Comparison of ENCODE assay signal across 1 cellular context in the genomic region with DNA sequence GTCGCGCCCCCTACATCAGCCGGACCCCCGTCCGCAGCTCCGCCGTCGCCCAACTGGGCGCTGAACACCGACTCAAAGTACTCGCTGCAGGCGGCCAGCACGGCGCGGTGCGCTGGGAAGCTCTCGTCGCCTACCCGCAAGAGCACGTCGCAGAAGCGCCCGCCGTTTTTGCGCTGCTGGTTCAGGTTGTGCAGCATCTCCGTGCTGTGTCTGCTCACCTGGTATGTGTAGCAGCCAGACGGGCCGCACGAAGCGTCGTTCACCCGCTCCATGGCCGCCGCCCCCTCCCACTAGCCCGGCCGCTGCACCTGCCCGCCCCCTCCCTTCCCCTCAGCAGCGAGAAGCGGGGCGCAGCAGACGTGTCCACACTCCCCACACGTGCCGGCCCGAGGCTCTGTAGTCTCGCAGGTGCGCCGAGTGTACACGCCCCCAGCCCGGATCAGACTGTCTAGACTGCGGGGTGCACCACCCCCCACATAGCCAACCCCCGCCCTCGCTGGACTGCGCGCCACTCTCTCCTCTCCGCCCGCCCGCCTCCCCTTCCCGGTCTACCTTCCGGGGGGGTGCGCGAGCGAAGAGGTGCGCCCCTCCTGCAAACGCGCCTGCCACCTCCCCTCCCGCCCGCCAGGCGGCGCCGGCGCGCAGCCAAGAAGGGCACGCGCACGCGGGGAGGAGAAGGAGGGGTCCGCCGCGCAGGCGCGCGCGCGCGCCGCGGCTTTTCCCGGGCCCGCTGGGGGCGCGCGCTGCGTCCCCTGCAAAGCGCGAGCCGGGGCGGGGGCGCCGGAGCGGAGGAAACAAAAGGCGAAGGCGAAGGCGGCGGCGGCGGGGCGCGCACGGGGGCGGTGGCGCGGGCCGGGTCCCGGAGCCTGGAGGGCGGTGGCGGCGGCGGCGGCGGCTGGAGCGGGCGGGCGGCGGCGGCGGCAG.
TF ChIP-seq lines count a peak whose summit lies in the region.

No MANE protein-coding gene starts in this region.

TF ChIP-seq in GM12878, 131 proteins besides CTCF, POLR2A, EP300 and RAD21 (continued from another document and continues in another):
- TF ChIP-seq, protein P1, sequence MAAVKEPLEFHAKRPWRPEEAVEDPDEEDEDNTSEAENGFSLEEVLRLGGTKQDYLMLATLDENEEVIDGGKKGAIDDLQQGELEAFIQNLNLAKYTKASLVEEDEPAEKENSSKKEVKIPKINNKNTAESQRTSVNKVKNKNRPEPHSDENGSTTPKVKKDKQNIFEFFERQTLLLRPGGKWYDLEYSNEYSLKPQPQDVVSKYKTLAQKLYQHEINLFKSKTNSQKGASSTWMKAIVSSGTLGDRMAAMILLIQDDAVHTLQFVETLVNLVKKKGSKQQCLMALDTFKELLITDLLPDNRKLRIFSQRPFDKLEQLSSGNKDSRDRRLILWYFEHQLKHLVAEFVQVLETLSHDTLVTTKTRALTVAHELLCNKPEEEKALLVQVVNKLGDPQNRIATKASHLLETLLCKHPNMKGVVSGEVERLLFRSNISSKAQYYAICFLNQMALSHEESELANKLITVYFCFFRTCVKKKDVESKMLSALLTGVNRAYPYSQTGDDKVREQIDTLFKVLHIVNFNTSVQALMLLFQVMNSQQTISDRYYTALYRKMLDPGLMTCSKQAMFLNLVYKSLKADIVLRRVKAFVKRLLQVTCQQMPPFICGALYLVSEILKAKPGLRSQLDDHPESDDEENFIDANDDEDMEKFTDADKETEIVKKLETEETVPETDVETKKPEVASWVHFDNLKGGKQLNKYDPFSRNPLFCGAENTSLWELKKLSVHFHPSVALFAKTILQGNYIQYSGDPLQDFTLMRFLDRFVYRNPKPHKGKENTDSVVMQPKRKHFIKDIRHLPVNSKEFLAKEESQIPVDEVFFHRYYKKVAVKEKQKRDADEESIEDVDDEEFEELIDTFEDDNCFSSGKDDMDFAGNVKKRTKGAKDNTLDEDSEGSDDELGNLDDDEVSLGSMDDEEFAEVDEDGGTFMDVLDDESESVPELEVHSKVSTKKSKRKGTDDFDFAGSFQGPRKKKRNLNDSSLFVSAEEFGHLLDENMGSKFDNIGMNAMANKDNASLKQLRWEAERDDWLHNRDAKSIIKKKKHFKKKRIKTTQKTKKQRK (IDR thresholded peaks at IDR 0.05; ENCODE audit: low read depth, low read length), result no peak
- TF ChIP-seq MYC (IDR thresholded peaks at IDR 0.05; ENCODE audit: insufficient read depth, insufficient read length, insufficient replicate concordance, low read length, severe bottlenecking), result no peak
- no peak for TF ChIP-seq SMAD1 (IDR thresholded peaks at IDR 0.05; ENCODE audit: low read depth, partially characterized antibody)
- TF ChIP-seq, protein P2, sequence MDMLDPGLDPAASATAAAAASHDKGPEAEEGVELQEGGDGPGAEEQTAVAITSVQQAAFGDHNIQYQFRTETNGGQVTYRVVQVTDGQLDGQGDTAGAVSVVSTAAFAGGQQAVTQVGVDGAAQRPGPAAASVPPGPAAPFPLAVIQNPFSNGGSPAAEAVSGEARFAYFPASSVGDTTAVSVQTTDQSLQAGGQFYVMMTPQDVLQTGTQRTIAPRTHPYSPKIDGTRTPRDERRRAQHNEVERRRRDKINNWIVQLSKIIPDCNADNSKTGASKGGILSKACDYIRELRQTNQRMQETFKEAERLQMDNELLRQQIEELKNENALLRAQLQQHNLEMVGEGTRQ (IDR thresholded peaks at IDR 0.05; ENCODE audit: borderline replicate concordance, low read depth, low read length), result no peak
- TF ChIP-seq, protein P3, sequence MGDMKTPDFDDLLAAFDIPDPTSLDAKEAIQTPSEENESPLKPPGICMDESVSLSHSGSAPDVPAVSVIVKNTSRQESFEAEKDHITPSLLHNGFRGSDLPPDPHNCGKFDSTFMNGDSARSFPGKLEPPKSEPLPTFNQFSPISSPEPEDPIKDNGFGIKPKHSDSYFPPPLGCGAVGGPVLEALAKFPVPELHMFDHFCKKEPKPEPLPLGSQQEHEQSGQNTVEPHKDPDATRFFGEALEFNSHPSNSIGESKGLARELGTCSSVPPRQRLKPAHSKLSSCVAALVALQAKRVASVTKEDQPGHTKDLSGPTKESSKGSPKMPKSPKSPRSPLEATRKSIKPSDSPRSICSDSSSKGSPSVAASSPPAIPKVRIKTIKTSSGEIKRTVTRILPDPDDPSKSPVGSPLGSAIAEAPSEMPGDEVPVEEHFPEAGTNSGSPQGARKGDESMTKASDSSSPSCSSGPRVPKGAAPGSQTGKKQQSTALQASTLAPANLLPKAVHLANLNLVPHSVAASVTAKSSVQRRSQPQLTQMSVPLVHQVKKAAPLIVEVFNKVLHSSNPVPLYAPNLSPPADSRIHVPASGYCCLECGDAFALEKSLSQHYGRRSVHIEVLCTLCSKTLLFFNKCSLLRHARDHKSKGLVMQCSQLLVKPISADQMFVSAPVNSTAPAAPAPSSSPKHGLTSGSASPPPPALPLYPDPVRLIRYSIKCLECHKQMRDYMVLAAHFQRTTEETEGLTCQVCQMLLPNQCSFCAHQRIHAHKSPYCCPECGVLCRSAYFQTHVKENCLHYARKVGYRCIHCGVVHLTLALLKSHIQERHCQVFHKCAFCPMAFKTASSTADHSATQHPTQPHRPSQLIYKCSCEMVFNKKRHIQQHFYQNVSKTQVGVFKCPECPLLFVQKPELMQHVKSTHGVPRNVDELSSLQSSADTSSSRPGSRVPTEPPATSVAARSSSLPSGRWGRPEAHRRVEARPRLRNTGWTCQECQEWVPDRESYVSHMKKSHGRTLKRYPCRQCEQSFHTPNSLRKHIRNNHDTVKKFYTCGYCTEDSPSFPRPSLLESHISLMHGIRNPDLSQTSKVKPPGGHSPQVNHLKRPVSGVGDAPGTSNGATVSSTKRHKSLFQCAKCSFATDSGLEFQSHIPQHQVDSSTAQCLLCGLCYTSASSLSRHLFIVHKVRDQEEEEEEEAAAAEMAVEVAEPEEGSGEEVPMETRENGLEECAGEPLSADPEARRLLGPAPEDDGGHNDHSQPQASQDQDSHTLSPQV (IDR thresholded peaks at IDR 0.05), result no peak
- TF ChIP-seq KDM1A (IDR thresholded peaks at IDR 0.05; ENCODE audit: borderline replicate concordance), result no peak
- TF ChIP-seq, protein P4, sequence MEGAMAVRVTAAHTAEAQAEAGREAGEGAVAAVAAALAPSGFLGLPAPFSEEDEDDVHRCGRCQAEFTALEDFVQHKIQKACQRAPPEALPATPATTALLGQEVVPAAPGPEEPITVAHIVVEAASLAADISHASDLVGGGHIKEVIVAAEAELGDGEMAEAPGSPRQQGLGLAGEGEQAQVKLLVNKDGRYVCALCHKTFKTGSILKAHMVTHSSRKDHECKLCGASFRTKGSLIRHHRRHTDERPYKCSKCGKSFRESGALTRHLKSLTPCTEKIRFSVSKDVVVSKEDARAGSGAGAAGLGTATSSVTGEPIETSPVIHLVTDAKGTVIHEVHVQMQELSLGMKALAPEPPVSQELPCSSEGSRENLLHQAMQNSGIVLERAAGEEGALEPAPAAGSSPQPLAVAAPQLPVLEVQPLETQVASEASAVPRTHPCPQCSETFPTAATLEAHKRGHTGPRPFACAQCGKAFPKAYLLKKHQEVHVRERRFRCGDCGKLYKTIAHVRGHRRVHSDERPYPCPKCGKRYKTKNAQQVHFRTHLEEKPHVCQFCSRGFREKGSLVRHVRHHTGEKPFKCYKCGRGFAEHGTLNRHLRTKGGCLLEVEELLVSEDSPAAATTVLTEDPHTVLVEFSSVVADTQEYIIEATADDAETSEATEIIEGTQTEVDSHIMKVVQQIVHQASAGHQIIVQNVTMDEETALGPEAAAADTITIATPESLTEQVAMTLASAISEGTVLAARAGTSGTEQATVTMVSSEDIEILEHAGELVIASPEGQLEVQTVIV (IDR thresholded peaks at IDR 0.05; ENCODE audit: borderline replicate concordance, partially characterized antibody), result peak; percentile 24
- TF ChIP-seq PML (IDR thresholded peaks at IDR 0.05; ENCODE audit: low read length), result no peak
- TF ChIP-seq GATAD2B (conservative IDR thresholded peaks at IDR 0.05; ENCODE audit: low read depth), result no peak; the same call in 1 of the 2 replicates
- TF ChIP-seq HCFC1 (IDR thresholded peaks at IDR 0.05; ENCODE audit: low read length), result peak; percentile 33; the same call in 1 of the 2 replicates
- TF ChIP-seq, protein P5, sequence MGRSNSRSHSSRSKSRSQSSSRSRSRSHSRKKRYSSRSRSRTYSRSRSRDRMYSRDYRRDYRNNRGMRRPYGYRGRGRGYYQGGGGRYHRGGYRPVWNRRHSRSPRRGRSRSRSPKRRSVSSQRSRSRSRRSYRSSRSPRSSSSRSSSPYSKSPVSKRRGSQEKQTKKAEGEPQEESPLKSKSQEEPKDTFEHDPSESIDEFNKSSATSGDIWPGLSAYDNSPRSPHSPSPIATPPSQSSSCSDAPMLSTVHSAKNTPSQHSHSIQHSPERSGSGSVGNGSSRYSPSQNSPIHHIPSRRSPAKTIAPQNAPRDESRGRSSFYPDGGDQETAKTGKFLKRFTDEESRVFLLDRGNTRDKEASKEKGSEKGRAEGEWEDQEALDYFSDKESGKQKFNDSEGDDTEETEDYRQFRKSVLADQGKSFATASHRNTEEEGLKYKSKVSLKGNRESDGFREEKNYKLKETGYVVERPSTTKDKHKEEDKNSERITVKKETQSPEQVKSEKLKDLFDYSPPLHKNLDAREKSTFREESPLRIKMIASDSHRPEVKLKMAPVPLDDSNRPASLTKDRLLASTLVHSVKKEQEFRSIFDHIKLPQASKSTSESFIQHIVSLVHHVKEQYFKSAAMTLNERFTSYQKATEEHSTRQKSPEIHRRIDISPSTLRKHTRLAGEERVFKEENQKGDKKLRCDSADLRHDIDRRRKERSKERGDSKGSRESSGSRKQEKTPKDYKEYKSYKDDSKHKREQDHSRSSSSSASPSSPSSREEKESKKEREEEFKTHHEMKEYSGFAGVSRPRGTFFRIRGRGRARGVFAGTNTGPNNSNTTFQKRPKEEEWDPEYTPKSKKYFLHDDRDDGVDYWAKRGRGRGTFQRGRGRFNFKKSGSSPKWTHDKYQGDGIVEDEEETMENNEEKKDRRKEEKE (IDR thresholded peaks at IDR 0.05), result no peak
- no peak for TF ChIP-seq ZNF622 (IDR thresholded peaks at IDR 0.05)
- no peak for TF ChIP-seq CBX5 (IDR thresholded peaks at IDR 0.05; ENCODE audit: low read depth)
- TF ChIP-seq LARP7 (IDR thresholded peaks at IDR 0.05), result no peak
- TF ChIP-seq TARDBP (IDR thresholded peaks at IDR 0.05; ENCODE audit: borderline replicate concordance), result no peak
- TF ChIP-seq NFXL1 (IDR thresholded peaks at IDR 0.05; ENCODE audit: borderline replicate concordance), result no peak
- TF ChIP-seq TCF7 (IDR thresholded peaks at IDR 0.05; ENCODE audit: borderline replicate concordance), result no peak
- TF ChIP-seq SUPT20H (IDR thresholded peaks at IDR 0.05; ENCODE audit: borderline replicate concordance, control insufficient read depth, low read depth, low read length), result no peak
- TF ChIP-seq, protein P6, sequence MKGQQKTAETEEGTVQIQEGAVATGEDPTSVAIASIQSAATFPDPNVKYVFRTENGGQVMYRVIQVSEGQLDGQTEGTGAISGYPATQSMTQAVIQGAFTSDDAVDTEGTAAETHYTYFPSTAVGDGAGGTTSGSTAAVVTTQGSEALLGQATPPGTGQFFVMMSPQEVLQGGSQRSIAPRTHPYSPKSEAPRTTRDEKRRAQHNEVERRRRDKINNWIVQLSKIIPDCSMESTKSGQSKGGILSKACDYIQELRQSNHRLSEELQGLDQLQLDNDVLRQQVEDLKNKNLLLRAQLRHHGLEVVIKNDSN (IDR thresholded peaks at IDR 0.05; ENCODE audit: borderline replicate concordance, extremely low read length, insufficient read depth, low read depth, low read length), result no peak
- no peak for TF ChIP-seq SREBF2 (IDR thresholded peaks at IDR 0.05; ENCODE audit: low read length)
- TF ChIP-seq, protein P7, sequence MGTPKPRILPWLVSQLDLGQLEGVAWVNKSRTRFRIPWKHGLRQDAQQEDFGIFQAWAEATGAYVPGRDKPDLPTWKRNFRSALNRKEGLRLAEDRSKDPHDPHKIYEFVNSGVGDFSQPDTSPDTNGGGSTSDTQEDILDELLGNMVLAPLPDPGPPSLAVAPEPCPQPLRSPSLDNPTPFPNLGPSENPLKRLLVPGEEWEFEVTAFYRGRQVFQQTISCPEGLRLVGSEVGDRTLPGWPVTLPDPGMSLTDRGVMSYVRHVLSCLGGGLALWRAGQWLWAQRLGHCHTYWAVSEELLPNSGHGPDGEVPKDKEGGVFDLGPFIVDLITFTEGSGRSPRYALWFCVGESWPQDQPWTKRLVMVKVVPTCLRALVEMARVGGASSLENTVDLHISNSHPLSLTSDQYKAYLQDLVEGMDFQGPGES (IDR thresholded peaks at IDR 0.05), result no peak
- peak; percentile 82 for TF ChIP-seq IKZF1 (conservative IDR thresholded peaks at IDR 0.05)
- peak; percentile 21 for TF ChIP-seq KLF5 (IDR thresholded peaks at IDR 0.05; ENCODE audit: partially characterized antibody)
- 0 out of 2 replicates have a peak, but pooled peaks have one; percentile 25 for TF ChIP-seq BRCA1 (IDR thresholded peaks at IDR 0.05; ENCODE audit: low read depth, low read length)
- TF ChIP-seq ZSCAN29 (IDR thresholded peaks at IDR 0.05), result no peak; the same call in 1 of the 2 replicates
- peak; percentile 79 to 91 for TF ChIP-seq BHLHE40 (IDR thresholded peaks at IDR 0.05; ENCODE audit: borderline replicate concordance in 1 of 2, low read depth in 2 of 2, low read length in 1 of 2)
- TF ChIP-seq, protein P8, sequence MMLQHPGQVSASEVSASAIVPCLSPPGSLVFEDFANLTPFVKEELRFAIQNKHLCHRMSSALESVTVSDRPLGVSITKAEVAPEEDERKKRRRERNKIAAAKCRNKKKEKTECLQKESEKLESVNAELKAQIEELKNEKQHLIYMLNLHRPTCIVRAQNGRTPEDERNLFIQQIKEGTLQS (IDR thresholded peaks at IDR 0.05; ENCODE audit: borderline replicate concordance, extremely low read depth, low read depth, low read length), result no peak
- no peak for TF ChIP-seq ZNF384 (IDR thresholded peaks at IDR 0.05; ENCODE audit: borderline replicate concordance, low read depth, low read length)
- no peak for TF ChIP-seq SRF (IDR thresholded peaks at IDR 0.05; ENCODE audit: low read depth in 2 of 2, low read length in 2 of 2)
- TF ChIP-seq HDAC6 (IDR thresholded peaks at IDR 0.05; ENCODE audit: unreplicated experiment), result no peak
- TF ChIP-seq SMAD5 (IDR thresholded peaks at IDR 0.05; ENCODE audit: low read depth), result no peak
- TF ChIP-seq EED (IDR thresholded peaks at IDR 0.05; ENCODE audit: low read depth), result no peak
- TF ChIP-seq, protein P9, sequence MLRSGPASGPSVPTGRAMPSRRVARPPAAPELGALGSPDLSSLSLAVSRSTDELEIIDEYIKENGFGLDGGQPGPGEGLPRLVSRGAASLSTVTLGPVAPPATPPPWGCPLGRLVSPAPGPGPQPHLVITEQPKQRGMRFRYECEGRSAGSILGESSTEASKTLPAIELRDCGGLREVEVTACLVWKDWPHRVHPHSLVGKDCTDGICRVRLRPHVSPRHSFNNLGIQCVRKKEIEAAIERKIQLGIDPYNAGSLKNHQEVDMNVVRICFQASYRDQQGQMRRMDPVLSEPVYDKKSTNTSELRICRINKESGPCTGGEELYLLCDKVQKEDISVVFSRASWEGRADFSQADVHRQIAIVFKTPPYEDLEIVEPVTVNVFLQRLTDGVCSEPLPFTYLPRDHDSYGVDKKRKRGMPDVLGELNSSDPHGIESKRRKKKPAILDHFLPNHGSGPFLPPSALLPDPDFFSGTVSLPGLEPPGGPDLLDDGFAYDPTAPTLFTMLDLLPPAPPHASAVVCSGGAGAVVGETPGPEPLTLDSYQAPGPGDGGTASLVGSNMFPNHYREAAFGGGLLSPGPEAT (IDR thresholded peaks at IDR 0.05; ENCODE audit: low read depth), result no peak
- no peak for TF ChIP-seq CHD2 (IDR thresholded peaks at IDR 0.05; ENCODE audit: borderline replicate concordance, low read depth, low read length)
- TF ChIP-seq HDGF (IDR thresholded peaks at IDR 0.05), result peak; percentile 63; the same call in 1 of the 2 replicates
- TF ChIP-seq DPF2 (IDR thresholded peaks at IDR 0.05), result 0 out of 2 replicates have a peak, but pooled peaks have one; percentile 50
